8 cellular contexts compared by ENCODE assay signal in the genomic region with DNA sequence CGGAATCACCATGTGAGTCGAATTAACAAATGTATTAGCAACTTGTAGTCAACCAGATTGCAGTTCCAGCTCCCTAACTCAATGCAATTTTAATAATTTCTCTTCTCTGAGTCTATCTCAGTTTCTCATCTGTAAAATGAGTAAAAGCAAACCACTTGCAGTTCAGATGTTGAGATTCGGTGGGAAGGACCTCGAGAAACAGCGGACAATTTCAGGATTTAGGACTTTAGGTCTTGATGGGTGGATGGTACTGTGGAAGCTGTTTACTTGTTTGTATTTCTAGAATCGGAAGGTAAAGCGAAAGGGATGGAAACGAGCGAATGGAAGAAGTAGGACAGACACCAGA. TPM values are rescaled to one million over a fixed set of nuclear protein-coding genes. Genes with fewer than 3 reads are reported as not detected.
DNase-seq lines count a peak whose midpoint lies in the region; ATAC-seq and TF ChIP-seq lines count a peak whose summit lies in the region.

No MANE protein-coding gene starts in this region.

- peak overlapping the region; percentile 100 for H2AFZ ChIP-seq in smooth muscle cell (ENCODE audit: low read depth)

- H3K27me3 ChIP-seq in Panc1 (ENCODE audit: control insufficient read depth, insufficient read depth, low read length) (peaks cover under 1% of the 10 kb centered on the region; the same call in 1 of the 2 replicates), smooth muscle cell (ENCODE audit: low read depth) (no peaks in the 10 kb centered on the region)

- no TSS peak for BruUV-seq in Panc1 (replicated peaks; lab: Mats Ljungman, UMichigan)

- peak overlapping the region; percentile 95 for H3K9ac ChIP-seq in smooth muscle cell (ENCODE audit: low read depth)

- peaks cover 3% of the 10 kb centered on the region for H3F3A ChIP-seq in smooth muscle cell (ENCODE audit: low read depth)

- CTCF ChIA-PET in Panc1 (lab: Charles Lee), result no interaction called here

- H4K20me1 ChIP-seq in smooth muscle cell (ENCODE audit: low read depth), result no peaks in the 10 kb centered on the region

- H3K79me2 ChIP-seq in smooth muscle cell (ENCODE audit: low read depth), result peaks cover 24% of the 10 kb centered on the region

- H3K27ac ChIP-seq in C4-2B (peak overlapping the region; percentile 85), Panc1 (ENCODE audit: low read length) (peak overlapping the region; percentile 66), smooth muscle cell (ENCODE audit: low read depth) (peak overlapping the region; percentile 96)

- POLR2A ChIA-PET in Panc1 (lab: Charles Lee), result no interaction called here

- in situ Hi-C loops in Panc1 (cut with HindIII; ENCODE audit: low pct_unique_long_range_greater_than_20kb, low sequenced_read_pairs), result no loop called here

- peak; percentile 9 for ATAC-seq in GM21723 (IDR thresholded peaks at IDR 0.05; ENCODE audit: unreplicated experiment)
- no peak for ATAC-seq in Panc1

- TF ChIP-seq CTCF in C4-2B (conservative IDR thresholded peaks at IDR 0.05) (no peak), Panc1 (IDR thresholded peaks at IDR 0.05) (no peak), fibroblast of the aortic adventitia (IDR thresholded peaks at IDR 0.05; ENCODE audit: insufficient read depth, low read length) (no peak), smooth muscle cell (IDR thresholded peaks at IDR 0.05; ENCODE audit: borderline replicate concordance, insufficient read depth, poor library complexity, severe bottlenecking) (no peak)

- no peaks in the 10 kb centered on the region for H3K9me3 ChIP-seq in Panc1 (ENCODE audit: control insufficient read depth, insufficient read depth, low read depth, low read length)
- no peaks in the 10 kb centered on the region for H3K9me3 ChIP-seq in smooth muscle cell (replicated peaks; ENCODE audit: low read depth)

- intact Hi-C loops in Panc1 (cut with micrococcal nuclease; ENCODE audit: unreplicated experiment), result no loop called here

- peak overlapping the region; percentile 97 for H3K4me2 ChIP-seq in smooth muscle cell

- WGBS in smooth muscle cell (ENCODE audit: low lambda C conversion rate), result 16% methylated on average over 9 of the region's 9 CpGs

- H3K4me1 ChIP-seq in Panc1 (ENCODE audit: control insufficient read depth, insufficient read depth, low read length) (no peaks in the 10 kb centered on the region), smooth muscle cell (ENCODE audit: low read depth) (peaks cover 13% of the 10 kb centered on the region)

- DNase-seq in Panc1 (ENCODE audit: low read depth, low spot score), result no peak
- DNase-seq in fibroblast of the aortic adventitia (ENCODE audit: low read depth), result no peak
- no peak for DNase-seq in smooth muscle cell (lab: John Stamatoyannopoulos, UW; ENCODE audit: unreplicated experiment)
- DNase-seq in T1000 (lab: John Stamatoyannopoulos, UW), result no peak
- DNase-seq in iPS-NIHi11 (ENCODE audit: low spot score), result no peak
- DNase-seq in iPS-NIHi7 (ENCODE audit: extremely low spot score), result no peak

- H3K36me3 ChIP-seq in Panc1 (ENCODE audit: control insufficient read depth, insufficient read depth, low read length) (no peaks in the 10 kb centered on the region; the same call in 1 of the 2 replicates), smooth muscle cell (ENCODE audit: low read depth) (no peaks in the 10 kb centered on the region)

- H3K4me3 ChIP-seq in Panc1 (ENCODE audit: low read depth in 2 of 2, low read length in 2 of 2), result peak overlapping the region; percentile 74 to 81
- H3K4me3 ChIP-seq in fibroblast of the aortic adventitia (ENCODE audit: low read depth, low read length), result peak overlapping the region; percentile 88
- H3K4me3 ChIP-seq in smooth muscle cell, result peak overlapping the region; percentile 73

RNA-seq across cellular contexts. Expression of a gene that starts 0.5 kb away (rescaled TPM):
- total RNA-seq in Panc1 (2021; ENCODE audit: unreplicated experiment) (12.4 TPM), fibroblast of the aortic adventitia (ENCODE audit: low replicate concordance) (32.8 and 62.6 TPM in 2 replicates), smooth muscle cell (35.9 and 58.9 TPM in 2 replicates)
- 14.2 TPM for polyA plus RNA-seq in Panc1 (2012; ENCODE audit: insufficient read length)
- polyA plus RNA-seq in smooth muscle cell, result 14.5 and 20.0 TPM in 2 replicates

RNA-seq across cellular contexts. Expression of a gene that starts 31.2 kb away (rescaled TPM):
- total RNA-seq in Panc1 (2021; ENCODE audit: unreplicated experiment) (0.10 TPM), fibroblast of the aortic adventitia (ENCODE audit: low replicate concordance) (under 0.01 TPM in 1 of 2 replicates, not detected in the other), smooth muscle cell (0.13 and 0.31 TPM in 2 replicates)
- polyA plus RNA-seq in Panc1 (2012; ENCODE audit: insufficient read length), result not detected
- polyA plus RNA-seq in smooth muscle cell, result not detected in 2 replicates
